ENCODE assay signal across 38 cellular contexts in genomic region chr6:50712291-50712690, GRCh38. TPM values are rescaled to one million over a fixed set of nuclear protein-coding genes. Genes with fewer than 3 reads are reported as not detected.
"Had no signal": no experiment of that assay in that cellular context is flagged by ENCODE, and none has a peak within 500 bp of the region (broad histone marks: within the 10 kb centered on the region; RNA-seq: fewer than 3 reads in every experiment).

No MANE protein-coding gene starts in this region.

- H3K36me3 Mint-ChIP-seq: activated naive CD8-positive, alpha-beta T cell treated with anti-CD3 and anti-CD28 coated beads for 36 hours had no signal

- H3K4me3 Mint-ChIP-seq: activated B cell treated with CpG ODN at 0.5 μM for 24 hours; activated CD4-positive, alpha-beta memory T cell treated with anti-CD3 and anti-CD28 coated beads for 36 hours; activated CD4-positive, alpha-beta T cell treated with anti-CD3 and anti-CD28 coated beads, Interleukin-2, amount 10 ng/mL, durations not matched to agents 24 days and 14 days; activated CD8-positive, alpha-beta T cell treated with anti-CD3 and anti-CD28 coated beads for 36 hours; activated naive CD4-positive, alpha-beta T cell treated with anti-CD3 and anti-CD28 coated beads for 36 hours; activated naive CD8-positive, alpha-beta T cell treated with anti-CD3 and anti-CD28 coated beads for 36 hours; activated T-cell treated with anti-CD3 and anti-CD28 coated beads, Interleukin-2, amount 50 U/mL, for 4 hours; activated T-cell treated with anti-CD3 and anti-CD28 coated beads, Interleukin-2, amount 50 U/mL, for 72 hours; activated T-helper 1 cell treated with anti-CD3 and anti-CD28 coated beads, Interleukin-12 subunit alpha, Interleukin-12 subunit beta, Interleukin-2, Interleukin-4 antibody, amounts not matched to agents 30 ng/mL and 10 ng/mL and 1 ng/mL, durations not matched to agents 14 hours and 24 hours and 36 hours; activated T-helper 17 cell treated with anti-CD3 and anti-CD28 coated beads, Interleukin-2, amount 50 U/mL, for 72 hours; T-helper 1 cell treated with Interleukin-12 subunit alpha and Interleukin-12 subunit beta and Interleukin-4 antibody, amounts not matched to agents 30 μg/mL and 1 μg/mL, for 36 hours; T-helper 2 cell treated with Interferon-gamma antibody and Interleukin-4, amounts not matched to agents 5 μg/mL and 100 μg/mL, for 36 hours had no signal

- H3K27me3 ChIP-seq: body of pancreas had no signal

- H3K9me3 ChIP-seq: adrenal gland, body of pancreas, breast epithelium had no signal

- H3K27ac ChIP-seq: adrenal gland, body of pancreas, brain microvascular endothelial cell, breast epithelium, VCaP had no signal

- H3K9me3 Mint-ChIP-seq: activated B cell treated with CpG ODN at 0.5 μM for 24 hours; activated CD4-positive, alpha-beta memory T cell treated with anti-CD3 and anti-CD28 coated beads for 36 hours; T-helper 2 cell treated with Interferon-gamma antibody and Interleukin-4, amounts not matched to agents 5 μg/mL and 100 μg/mL, for 36 hours had no signal

- H3K4me3 ChIP-seq: adrenal gland, body of pancreas, breast epithelium had no signal

- DNase-seq: activated B cell treated with CpG ODN at 0.5 μM for 24 hours; activated CD4-positive, alpha-beta memory T cell treated with anti-CD3 and anti-CD28 coated beads for 36 hours; activated CD4-positive, alpha-beta T cell treated with anti-CD3 and anti-CD28 coated beads for 4 hours; activated CD4-positive, alpha-beta T cell treated with anti-CD3 and anti-CD28 coated beads, Interleukin-2, amount 10 ng/mL, durations not matched to agents 24 days and 14 days; activated CD4-positive, alpha-beta T cell treated with anti-CD3 and anti-CD28 coated beads, Interleukin-2, amount 50 U/mL, for 1 hour; activated CD4-positive, alpha-beta T cell treated with anti-CD3 and anti-CD28 coated beads, Interleukin-2, amount 50 U/mL, for 4 hours; activated CD4-positive, CD25-positive, alpha-beta regulatory T cell treated with anti-CD3 and anti-CD28 coated beads, Interleukin-2, amount 50 U/mL, for 72 hours; activated CD8-positive, alpha-beta memory T cell treated with anti-CD3 and anti-CD28 coated beads, Interleukin-2, amount 50 U/mL, for 4 hours; activated CD8-positive, alpha-beta T cell treated with anti-CD3 and anti-CD28 coated beads for 36 hours; activated effector memory CD4-positive, alpha-beta T cell treated with anti-CD3 and anti-CD28 coated beads, Interleukin-2, amount 50 U/mL, for 16 hours; activated gamma-delta T cell treated with Interleukin-2 at 50 U/mL for 16 hours; activated naive CD4-positive, alpha-beta T cell; activated naive CD4-positive, alpha-beta T cell treated with anti-CD3 and anti-CD28 coated beads for 36 hours; activated naive CD4-positive, alpha-beta T cell treated with anti-CD3 and anti-CD28 coated beads, Interleukin-2, amount 50 U/mL, for 16 hours; activated naive CD8-positive, alpha-beta T cell treated with anti-CD3 and anti-CD28 coated beads for 36 hours; activated T-cell treated with anti-CD3 and anti-CD28 coated beads for 4 hours; activated T-cell treated with anti-CD3 and anti-CD28 coated beads, Interleukin-2, amount 50 U/mL, for 1 hour; activated T-cell treated with anti-CD3 and anti-CD28 coated beads, Interleukin-2, amount 50 U/mL, for 4 hours; activated T-cell treated with anti-CD3 and anti-CD28 coated beads, Interleukin-2, amount 50 U/mL, for 72 hours; adrenal gland; amniotic stem cell; aorta; body of pancreas; brain microvascular endothelial cell; central memory CD4-positive, alpha-beta T cell; T-helper 2 cell; T-helper 9 cell had no signal

- H3K4me1 Mint-ChIP-seq: activated B cell treated with CpG ODN at 0.5 μM for 24 hours; activated naive CD8-positive, alpha-beta T cell treated with anti-CD3 and anti-CD28 coated beads for 36 hours; activated T-helper 17 cell treated with anti-CD3 and anti-CD28 coated beads, Interleukin-2, amount 50 U/mL, for 72 hours had no signal

- H3K27ac Mint-ChIP-seq: activated B cell treated with CpG ODN at 0.5 μM for 24 hours; activated CD4-positive, alpha-beta memory T cell treated with anti-CD3 and anti-CD28 coated beads for 36 hours; activated CD4-positive, alpha-beta T cell treated with anti-CD3 and anti-CD28 coated beads, Interleukin-2, amount 10 ng/mL, durations not matched to agents 24 days and 14 days; activated CD8-positive, alpha-beta T cell treated with anti-CD3 and anti-CD28 coated beads for 36 hours; activated naive CD4-positive, alpha-beta T cell treated with anti-CD3 and anti-CD28 coated beads for 36 hours; activated naive CD4-positive, alpha-beta T cell treated with anti-CD3 and anti-CD28 coated beads, Interleukin-2, amount 50 U/mL, for 72 hours; activated naive CD8-positive, alpha-beta T cell treated with anti-CD3 and anti-CD28 coated beads for 36 hours; activated T-cell treated with anti-CD3 and anti-CD28 coated beads, Interleukin-2, amount 50 U/mL, for 72 hours; activated T-helper 1 cell treated with anti-CD3 and anti-CD28 coated beads, Interleukin-12 subunit alpha, Interleukin-12 subunit beta, Interleukin-2, Interleukin-4 antibody, amounts not matched to agents 30 ng/mL and 10 ng/mL and 1 ng/mL, durations not matched to agents 14 hours and 24 hours and 36 hours; activated T-helper 17 cell treated with anti-CD3 and anti-CD28 coated beads, Interleukin-2, amount 50 U/mL, for 72 hours; T-helper 1 cell treated with Interleukin-12 subunit alpha and Interleukin-12 subunit beta and Interleukin-4 antibody, amounts not matched to agents 30 μg/mL and 1 μg/mL, for 36 hours; T-helper 2 cell treated with Interferon-gamma antibody and Interleukin-4, amounts not matched to agents 5 μg/mL and 100 μg/mL, for 36 hours had no signal

- H3K4me1 ChIP-seq: adrenal gland, body of pancreas, breast epithelium had no signal

- ATAC-seq: activated CD8-positive, alpha-beta T cell treated with anti-CD3 and anti-CD28 coated beads for 36 hours; activated naive CD4-positive, alpha-beta T cell treated with anti-CD3 and anti-CD28 coated beads, Interleukin-2, amount 50 U/mL, for 72 hours; activated T-cell treated with anti-CD3 and anti-CD28 coated beads, Interleukin-2, amount 50 U/mL, for 4 hours; activated T-cell treated with anti-CD3 and anti-CD28 coated beads, Interleukin-2, amount 50 U/mL, for 72 hours; activated T-helper 17 cell treated with anti-CD3 and anti-CD28 coated beads, Interleukin-2, amount 50 U/mL, for 72 hours; body of pancreas had no signal

- H3K36me3 ChIP-seq: adrenal gland, brain microvascular endothelial cell, breast epithelium had no signal

RNA-seq across cellular contexts. Expression of gene TFAP2D, which starts 1.0 kb away (rescaled TPM):
- total RNA-seq: activated B cell treated with CpG ODN at 0.5 μM for 24 hours; activated CD4-positive, alpha-beta memory T cell treated with anti-CD3 and anti-CD28 coated beads for 36 hours; activated CD4-positive, alpha-beta T cell treated with anti-CD3 and anti-CD28 coated beads, Interleukin-2, amount 10 ng/mL, durations not matched to agents 24 days and 14 days; activated CD8-positive, alpha-beta memory T cell treated with anti-CD3 and anti-CD28 coated beads for 36 hours; activated CD8-positive, alpha-beta T cell treated with anti-CD3 and anti-CD28 coated beads for 36 hours; activated naive CD4-positive, alpha-beta T cell treated with anti-CD3 and anti-CD28 coated beads for 36 hours; activated naive CD4-positive, alpha-beta T cell treated with anti-CD3 and anti-CD28 coated beads, Interleukin-2, amount 50 U/mL, for 72 hours; activated naive CD8-positive, alpha-beta T cell treated with anti-CD3 and anti-CD28 coated beads for 36 hours; activated T-cell treated with anti-CD3 and anti-CD28 coated beads, Interleukin-2, amount 50 U/mL, for 4 hours; activated T-cell treated with anti-CD3 and anti-CD28 coated beads, Interleukin-2, amount 50 U/mL, for 72 hours; activated T-helper 1 cell treated with anti-CD3 and anti-CD28 coated beads, Interleukin-12 subunit alpha, Interleukin-12 subunit beta, Interleukin-2, Interleukin-4 antibody, amounts not matched to agents 30 ng/mL and 10 ng/mL and 1 ng/mL, durations not matched to agents 14 hours and 24 hours and 36 hours; activated T-helper 17 cell treated with anti-CD3 and anti-CD28 coated beads, Interleukin-2, amount 50 U/mL, for 72 hours; adrenal gland; aorta; astrocyte; body of pancreas; breast epithelium; cardiac septum; cerebellum had no signal
